Comparison of ENCODE assay signal across 12 cellular contexts in the genomic region with DNA sequence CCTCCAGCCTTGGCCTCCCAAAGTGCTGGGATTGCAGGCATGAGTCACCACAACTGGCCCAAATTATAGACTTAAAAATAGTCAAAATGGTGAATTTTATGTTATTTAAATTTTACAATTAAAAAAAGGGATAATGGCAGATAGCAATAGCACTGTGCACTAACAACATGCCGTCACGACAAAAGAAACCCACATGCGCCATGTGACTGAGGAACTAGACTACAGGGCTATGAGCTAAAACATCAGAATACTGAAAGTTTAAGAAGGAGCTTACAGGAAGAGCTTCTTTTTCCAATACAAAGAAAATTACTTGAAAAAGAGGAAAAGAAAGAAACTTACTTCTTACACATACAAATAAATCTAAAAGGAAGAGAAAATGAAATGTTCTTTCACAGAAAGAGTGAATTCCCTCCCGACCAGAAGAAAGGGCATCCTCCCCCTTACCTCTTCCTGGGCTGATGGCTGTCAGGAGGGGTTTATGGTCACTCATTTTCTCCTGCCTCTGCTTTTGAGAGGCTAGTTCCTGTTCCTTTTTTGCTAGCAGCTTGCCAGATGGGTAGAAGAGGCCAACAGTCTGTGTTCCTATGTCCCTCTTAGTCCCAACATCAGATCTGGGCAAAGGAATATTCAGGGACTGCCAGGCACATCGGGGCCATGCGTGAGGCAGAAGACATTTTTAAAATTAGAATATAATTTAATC. TPM values are rescaled to one million over a fixed set of nuclear protein-coding genes. Genes with fewer than 3 reads are reported as not detected.
DNase-seq lines count a peak whose midpoint lies in the region; ATAC-seq and TF ChIP-seq lines count a peak whose summit lies in the region.
"Had no signal": no experiment of that assay in that cellular context is flagged by ENCODE, and none has a peak within 500 bp of the region (broad histone marks: within the 10 kb centered on the region; RNA-seq: fewer than 3 reads in every experiment).

No MANE protein-coding gene starts in this region.

- H3K4me1 Mint-ChIP-seq in activated CD8-positive, alpha-beta T cell treated with anti-CD3 and anti-CD28 coated beads, Interleukin-2, amount 10 ng/mL, durations not matched to agents 7 days and 5 days (ENCODE audit: low read depth): peaks cover 10% of the 10 kb centered on the region
- peaks cover 5% of the 10 kb centered on the region in 2 donors for H3K4me1 Mint-ChIP-seq in natural killer cell

- H3K36me3 ChIP-seq in hepatocyte (replicated peaks; ENCODE audit: insufficient read depth, low read depth): no peaks in the 10 kb centered on the region
- H3K36me3 ChIP-seq: thyroid gland had no signal

- no peaks in the 10 kb centered on the region for H3K36me3 Mint-ChIP-seq in activated CD8-positive, alpha-beta T cell treated with anti-CD3 and anti-CD28 coated beads, Interleukin-2, amount 10 ng/mL, durations not matched to agents 7 days and 5 days (ENCODE audit: low read depth)
- no peaks in the 10 kb centered on the region for H3K36me3 Mint-ChIP-seq in natural killer cell

- H3K4me1 ChIP-seq in hepatocyte (ENCODE audit: insufficient read depth): no peaks in the 10 kb centered on the region

- H3K79me2 ChIP-seq in hepatocyte: no peaks in the 10 kb centered on the region

- intact Hi-C loops in natural killer cell (cut with micrococcal nuclease): loop anchor here (5.0 to 10.0 kb wide), 2 partner anchors 220 to 772 kb away; no protein-coding TSS in a partner anchor

- no peak overlapping the region for H3K4me2 ChIP-seq in hepatocyte
- H3K4me2 ChIP-seq: SK-N-SH had no signal

- ATAC-seq in GM21825 (IDR thresholded peaks at IDR 0.05; ENCODE audit: unreplicated experiment) (peak; percentile 43), natural killer cell (no peak)
- ATAC-seq in activated CD8-positive, alpha-beta T cell treated with anti-CD3 and anti-CD28 coated beads, Interleukin-2, amount 10 ng/mL, durations not matched to agents 7 days and 5 days: no peak

- H3K27ac ChIP-seq in hepatocyte: peak overlapping the region; percentile 3
- H3K27ac ChIP-seq: C4-2B had no signal

- no peaks in the 10 kb centered on the region for H3K9me2 ChIP-seq in hepatocyte (replicated peaks; ENCODE audit: insufficient read depth)
- H3K9me2 ChIP-seq: SK-N-SH had no signal

- H3K27me3 Mint-ChIP-seq in activated CD8-positive, alpha-beta T cell treated with anti-CD3 and anti-CD28 coated beads, Interleukin-2, amount 10 ng/mL, durations not matched to agents 7 days and 5 days (ENCODE audit: low read depth): no peaks in the 10 kb centered on the region
- no peaks in the 10 kb centered on the region for H3K27me3 Mint-ChIP-seq in natural killer cell (ENCODE audit: low read depth in 2 of 2)

- no peaks in the 10 kb centered on the region for H3K9me3 Mint-ChIP-seq in activated CD8-positive, alpha-beta T cell treated with anti-CD3 and anti-CD28 coated beads, Interleukin-2, amount 10 ng/mL, durations not matched to agents 7 days and 5 days (ENCODE audit: insufficient read depth)
- no peaks in the 10 kb centered on the region for H3K9me3 Mint-ChIP-seq in natural killer cell

- DNase-seq in NAMALWA (ENCODE audit: low spot score): peak; percentile 47
- DNase-seq in hepatocyte (ENCODE audit: low spot score): no peak
- no peak for DNase-seq in activated CD8-positive, alpha-beta T cell treated with anti-CD3 and anti-CD28 coated beads, Interleukin-2, amount 10 ng/mL, durations not matched to agents 7 days and 5 days
- DNase-seq in retina: no peak
- no peak for DNase-seq in DMS153 treated with DMSO at 0.1 percent for 48 hours (lab: John Stamatoyannopoulos, UW; ENCODE audit: unreplicated experiment)
- no peak for DNase-seq in natural killer cell
- DNase-seq: aorta, thyroid gland had no signal

- no peaks in the 10 kb centered on the region for H3K27me3 ChIP-seq in hepatocyte
- H3K27me3 ChIP-seq: thyroid gland had no signal

- no peak overlapping the region for H3K4me3 Mint-ChIP-seq in activated CD8-positive, alpha-beta T cell treated with anti-CD3 and anti-CD28 coated beads, Interleukin-2, amount 10 ng/mL, durations not matched to agents 7 days and 5 days
- H3K4me3 Mint-ChIP-seq in natural killer cell: no peak overlapping the region

- TF ChIP-seq CTCF in hepatocyte (IDR thresholded peaks at IDR 0.05; ENCODE audit: poor library complexity): no peak
- no peak for TF ChIP-seq CTCF in natural killer cell (IDR thresholded peaks at IDR 0.05)

- no peak overlapping the region for H3K27ac Mint-ChIP-seq in activated CD8-positive, alpha-beta T cell treated with anti-CD3 and anti-CD28 coated beads, Interleukin-2, amount 10 ng/mL, durations not matched to agents 7 days and 5 days
- no peak overlapping the region for H3K27ac Mint-ChIP-seq in natural killer cell

- POLR2A ChIA-PET in activated CD8-positive, alpha-beta T cell treated with anti-CD3 and anti-CD28 coated beads, Interleukin-2, amount 10 ng/mL, durations not matched to agents 7 days and 5 days (lab: Charles Lee): no interaction called here

- no peaks in the 10 kb centered on the region for H3K9me3 ChIP-seq in hepatocyte (ENCODE audit: low read depth)
- H3K9me3 ChIP-seq: SK-N-SH, thyroid gland had no signal

- WGBS in hepatocyte (ENCODE audit: low lambda C conversion rate, missing lambda C conversion rate): 88% methylated on average over 6 of the region's 6 CpGs

- no peaks in the 10 kb centered on the region for H4K20me1 ChIP-seq in hepatocyte (ENCODE audit: insufficient read depth, poor library complexity, severe bottlenecking)

- no peak overlapping the region for H2AFZ ChIP-seq in hepatocyte

- CTCF ChIA-PET in activated CD8-positive, alpha-beta T cell treated with anti-CD3 and anti-CD28 coated beads, Interleukin-2, amount 10 ng/mL, durations not matched to agents 7 days and 5 days (lab: Charles Lee): interaction anchor here (0.5 to 3.4 kb wide), 11 partner anchors 8 to 662 kb away, joined by 3 to 17 read pairs (median 3); a partner anchor contains a TSS

- H3K4me3 ChIP-seq in GM08714 (ENCODE audit: low read length) (peak overlapping the region; percentile 37; the same call in 1 of the 2 replicates), hepatocyte (no peak overlapping the region)
- H3K4me3 ChIP-seq: thyroid gland had no signal

RNA-seq across cellular contexts. Expression of a gene that starts 54.5 kb away (rescaled TPM):
- total RNA-seq in hepatocyte (1.1 and 1.8 TPM in 2 replicates), natural killer cell (1 to 10 TPM; 2.7 to 5.7 (median 3.7) TPM)
- 2.0 and 2.2 TPM in 2 replicates for polyA plus RNA-seq in hepatocyte
- total RNA-seq in activated CD8-positive, alpha-beta T cell treated with anti-CD3 and anti-CD28 coated beads, Interleukin-2, amount 10 ng/mL, durations not matched to agents 7 days and 5 days: 1 to 10 TPM; 1.4 to 1.6 TPM

RNA-seq across cellular contexts. Expression of a gene that starts 54.8 kb away (rescaled TPM):
- 7.7 and 10.8 TPM in 2 replicates for total RNA-seq in hepatocyte
- 4.0 and 9.1 TPM in 2 replicates for polyA plus RNA-seq in hepatocyte
- total RNA-seq in activated CD8-positive, alpha-beta T cell treated with anti-CD3 and anti-CD28 coated beads, Interleukin-2, amount 10 ng/mL, durations not matched to agents 7 days and 5 days: 1 to 10 TPM; 8.3 to 8.4 TPM
- total RNA-seq in natural killer cell: 10 to 100 TPM in 1 of 3 donors, 1 to 10 TPM in 2; 8.5 to 10.6 (median 8.8) TPM
